In genomic region chr3:138928727-138929372, GRCh38 we compare ENCODE assay signal across 31 cellular contexts. TPM values are rescaled to one million over a fixed set of nuclear protein-coding genes. Genes with fewer than 3 reads are reported as not detected.
"Had no signal": no experiment of that assay in that cellular context is flagged by ENCODE, and none has a peak within 500 bp of the region (broad histone marks: within the 10 kb centered on the region; RNA-seq: fewer than 3 reads in every experiment).

No MANE protein-coding gene starts in this region.

- DNase-seq: activated B cell treated with CpG ODN at 0.5 μM for 24 hours; activated CD4-positive, alpha-beta T cell treated with anti-CD3 and anti-CD28 coated beads for 48 hours; activated CD4-positive, alpha-beta T cell treated with anti-CD3 and anti-CD28 coated beads, Interleukin-2, amount 50 U/mL, for 1 hour; activated CD4-positive, alpha-beta T cell treated with anti-CD3 and anti-CD28 coated beads, Interleukin-2, amount 50 U/mL, for 48 hours; activated CD8-positive, alpha-beta memory T cell treated with anti-CD3 and anti-CD28 coated beads for 24 hours; activated CD8-positive, alpha-beta T cell treated with anti-CD3 and anti-CD28 coated beads for 36 hours; activated effector memory CD4-positive, alpha-beta T cell treated with Interleukin-2 at 50 U/mL for 16 hours; activated gamma-delta T cell treated with Interleukin-2 at 50 U/mL for 16 hours; activated naive CD4-positive, alpha-beta T cell treated with anti-CD3 and anti-CD28 coated beads, Interleukin-2, amount 50 U/mL, for 16 hours; activated naive CD4-positive, alpha-beta T cell treated with Interleukin-2 at 50 U/mL for 16 hours; activated T-cell treated with anti-CD3 and anti-CD28 coated beads, Interleukin-2, amount 50 U/mL, for 4 hours; amniotic stem cell; anterior cingulate cortex; brain microvascular endothelial cell; cortex of kidney; dermis blood vessel endothelial cell; effector CD4-positive, alpha-beta T cell; effector memory CD8-positive, alpha-beta T cell; erythroblast; foreskin keratinocyte; gastrocnemius medialis; glutamatergic neuron; T-helper 2 cell had no signal

- H3K27ac Mint-ChIP-seq: activated B cell treated with CpG ODN at 0.5 μM for 24 hours; activated CD8-positive, alpha-beta T cell treated with anti-CD3 and anti-CD28 coated beads for 36 hours; activated naive CD8-positive, alpha-beta T cell; activated T-helper 17 cell treated with anti-CD3 and anti-CD28 coated beads, Interleukin-2, amount 50 U/mL, for 72 hours; effector memory CD8-positive, alpha-beta T cell had no signal

- H3K27me3 ChIP-seq: brain microvascular endothelial cell, gastrocnemius medialis had no signal

- H3K4me1 ChIP-seq: esophagus muscularis mucosa, foreskin keratinocyte, gastrocnemius medialis had no signal

- H3K27ac ChIP-seq: brain microvascular endothelial cell, esophagus muscularis mucosa, foreskin keratinocyte, gastrocnemius medialis, VCaP had no signal

- H3K9me3 Mint-ChIP-seq: activated B cell treated with CpG ODN at 0.5 μM for 24 hours; activated CD8-positive, alpha-beta T cell treated with anti-CD3 and anti-CD28 coated beads for 36 hours; activated T-cell treated with anti-CD3 and anti-CD28 coated beads, Interleukin-2, amount 50 U/mL, for 4 hours; activated T-helper 17 cell treated with anti-CD3 and anti-CD28 coated beads, Interleukin-2, amount 50 U/mL, for 72 hours; central memory CD8-positive, alpha-beta T cell; effector memory CD8-positive, alpha-beta T cell had no signal

- H3K4me3 Mint-ChIP-seq: activated B cell treated with CpG ODN at 0.5 μM for 24 hours; activated CD8-positive, alpha-beta T cell treated with anti-CD3 and anti-CD28 coated beads for 36 hours; activated naive CD8-positive, alpha-beta T cell; activated T-cell treated with anti-CD3 and anti-CD28 coated beads, Interleukin-2, amount 50 U/mL, for 4 hours; activated T-helper 17 cell treated with anti-CD3 and anti-CD28 coated beads, Interleukin-2, amount 50 U/mL, for 72 hours; central memory CD8-positive, alpha-beta T cell; effector memory CD8-positive, alpha-beta T cell had no signal

- H3K4me3 ChIP-seq: esophagus muscularis mucosa, gastrocnemius medialis had no signal

- H3K36me3 Mint-ChIP-seq: activated naive CD8-positive, alpha-beta T cell had no signal

- H3K4me1 Mint-ChIP-seq: activated B cell treated with CpG ODN at 0.5 μM for 24 hours; activated T-helper 17 cell treated with anti-CD3 and anti-CD28 coated beads, Interleukin-2, amount 50 U/mL, for 72 hours; central memory CD8-positive, alpha-beta T cell had no signal

- H3K36me3 ChIP-seq: brain microvascular endothelial cell, esophagus muscularis mucosa, gastrocnemius medialis had no signal

- ATAC-seq: activated CD4-positive, CD25-positive, alpha-beta regulatory T cell treated with anti-CD3 and anti-CD28 coated beads, Interleukin-2, amount 50 U/mL, for 24 hours; activated CD8-positive, alpha-beta T cell treated with anti-CD3 and anti-CD28 coated beads for 36 hours; activated T-cell treated with anti-CD3 and anti-CD28 coated beads, Interleukin-2, amount 50 U/mL, for 4 hours; activated T-helper 17 cell treated with anti-CD3 and anti-CD28 coated beads, Interleukin-2, amount 50 U/mL, for 72 hours; effector memory CD8-positive, alpha-beta T cell; foreskin keratinocyte; gastrocnemius medialis had no signal

- H3K9me3 ChIP-seq: esophagus muscularis mucosa, gastrocnemius medialis had no signal

RNA-seq across cellular contexts. Expression of gene FOXL2, which starts 18.1 kb away (rescaled TPM):
- total RNA-seq: activated B cell treated with CpG ODN at 0.5 μM for 24 hours; activated CD8-positive, alpha-beta T cell treated with anti-CD3 and anti-CD28 coated beads for 36 hours; activated T-helper 17 cell treated with anti-CD3 and anti-CD28 coated beads, Interleukin-2, amount 50 U/mL, for 72 hours; dermis blood vessel endothelial cell; gastrocnemius medialis; T-helper 1 cell treated with Interleukin-12 subunit alpha and Interleukin-12 subunit beta and Interleukin-4 antibody, amounts not matched to agents 30 ng/mL and 1 ng/mL, for 36 hours had no signal

RNA-seq across cellular contexts. Expression of gene FOXL2NB, which starts 18.2 kb away (rescaled TPM):
- total RNA-seq: activated B cell treated with CpG ODN at 0.5 μM for 24 hours; activated CD8-positive, alpha-beta T cell treated with anti-CD3 and anti-CD28 coated beads for 36 hours; activated T-cell treated with anti-CD3 and anti-CD28 coated beads, Interleukin-2, amount 50 U/mL, for 4 hours; activated T-helper 17 cell treated with anti-CD3 and anti-CD28 coated beads, Interleukin-2, amount 50 U/mL, for 72 hours; cardiac septum; esophagus muscularis mucosa; gastrocnemius medialis; T-helper 1 cell treated with Interleukin-12 subunit alpha and Interleukin-12 subunit beta and Interleukin-4 antibody, amounts not matched to agents 30 ng/mL and 1 ng/mL, for 36 hours had no signal
